ENCODE assay signal across 9 cellular contexts in the genomic region with DNA sequence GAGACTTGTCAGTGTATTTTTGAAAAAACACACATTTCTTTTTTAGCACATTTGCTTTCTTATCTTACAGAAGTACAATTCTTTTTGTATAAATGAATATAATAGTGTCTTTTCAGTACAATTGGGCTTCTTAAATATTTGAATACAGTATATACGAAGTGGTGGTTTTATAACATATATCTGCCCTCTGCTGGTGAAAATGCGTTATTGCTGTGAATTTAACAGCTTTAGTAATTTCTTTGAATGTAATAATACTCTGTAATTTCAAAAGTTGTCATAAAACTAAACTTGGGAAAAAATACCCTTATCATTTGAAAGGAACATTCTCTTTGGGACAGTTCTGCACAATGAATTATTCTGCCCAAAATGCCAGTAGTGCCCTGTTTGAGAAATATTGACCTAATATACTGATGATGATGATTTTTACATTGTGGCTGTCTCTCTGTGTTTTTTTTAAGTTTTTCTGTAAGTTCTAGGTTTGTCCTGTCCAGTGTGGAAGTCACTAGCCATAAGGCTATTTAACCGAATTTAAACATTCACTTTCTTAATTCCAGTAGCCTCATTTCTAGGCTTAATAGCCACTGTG. TPM values are rescaled to one million over a fixed set of nuclear protein-coding genes. Genes with fewer than 3 reads are reported as not detected.
DNase-seq lines count a peak whose midpoint lies in the region; ATAC-seq and TF ChIP-seq lines count a peak whose summit lies in the region.
"Had no signal": no experiment of that assay in that cellular context is flagged by ENCODE, and none has a peak within 500 bp of the region (broad histone marks: within the 10 kb centered on the region; RNA-seq: fewer than 3 reads in every experiment).

No MANE protein-coding gene starts in this region.

- no peak overlapping the region for H3K27ac Mint-ChIP-seq in osteocyte (ENCODE audit: unreplicated experiment)

- H3K27ac ChIP-seq in RWPE1 = no peak overlapping the region
- H3K27ac ChIP-seq: skin epidermis had no signal

- DNase-seq in G401 (ENCODE audit: low spot score) (peak; percentile 63), RWPE1 (ENCODE audit: low spot score) (peak; percentile 25), epithelial cell of proximal tubule (ENCODE audit: low read depth) (no peak), osteocyte (ENCODE audit: extremely low spot score, unreplicated experiment) (no peak)
- DNase-seq in activated naive CD4-positive, alpha-beta T cell treated with anti-CD3 and anti-CD28 coated beads, Interleukin-2, amount 50 U/mL, for 16 hours = no peak

- no peak overlapping the region for H3K4me3 ChIP-seq in epithelial cell of proximal tubule (ENCODE audit: low read depth, low read length)
- H3K4me3 ChIP-seq: skin epidermis had no signal

- no peaks in the 10 kb centered on the region for H3K27me3 Mint-ChIP-seq in osteocyte (ENCODE audit: unreplicated experiment)

- CTCF ChIA-PET in RWPE1 (lab: Yijun Ruan, JAX) = interaction anchor here (0.6 to 2.0 kb wide), 14 partner anchors 10 to 1293 kb away, joined by 3 to 7 read pairs (median 3); partner anchors contain the start of gene SMAP1

- TF ChIP-seq CTCF in RWPE1 (conservative IDR thresholded peaks at IDR 0.05; ENCODE audit: low read depth) = peak; percentile 80
- peak; percentile 56 for TF ChIP-seq CTCF in epithelial cell of proximal tubule (conservative IDR thresholded peaks at IDR 0.05; ENCODE audit: low read depth, low read length)
- peak; percentile 73 for TF ChIP-seq CTCF in osteocyte (IDR thresholded peaks at IDR 0.05)

- ATAC-seq in HG03565 (IDR thresholded peaks at IDR 0.05; ENCODE audit: unreplicated experiment) = peak; percentile 71
- no peak for ATAC-seq in GM21526 (IDR thresholded peaks at IDR 0.05; ENCODE audit: low FRiP score, unreplicated experiment)
- no peak for ATAC-seq in HG03469 (IDR thresholded peaks at IDR 0.05; ENCODE audit: unreplicated experiment)

- H3K4me3 Mint-ChIP-seq in osteocyte (ENCODE audit: unreplicated experiment) = no peak overlapping the region

- peaks cover 21% of the 10 kb centered on the region for H3K4me1 Mint-ChIP-seq in osteocyte (ENCODE audit: unreplicated experiment)

- in situ Hi-C loops in G401 (cut with HindIII; ENCODE audit: low sequenced_read_pairs) = no loop called here

- H3K36me3 Mint-ChIP-seq in osteocyte (ENCODE audit: unreplicated experiment) = peaks cover 5% of the 10 kb centered on the region

- POLR2A ChIA-PET in RWPE1 (lab: Yijun Ruan, JAX; ENCODE audit: low non-redundant PET) = interaction anchor here (0.6 kb wide), 1 partner anchor 10 kb away, joined by 3 read pairs; no protein-coding TSS in a partner anchor

- peaks cover 8% of the 10 kb centered on the region for H3K9me3 Mint-ChIP-seq in osteocyte (ENCODE audit: unreplicated experiment)

RNA-seq across cellular contexts. Expression of gene SMAP1, which starts 19.0 kb away (rescaled TPM):
- 34.7 and 46.7 TPM in 2 replicates for total RNA-seq in G401 (2014; rRNA removed; shearing (Covaris generic))
- total RNA-seq in epithelial cell of proximal tubule = 19.6 and 24.7 TPM in 2 replicates
- 27.2 and 28.0 TPM in 2 replicates for total RNA-seq in osteocyte

Comparison
In these comparisons a context has a peak if more than half of its experiments do, and no peak if none do; other contexts are left out.
1. DNase-seq: peak in G401 (single experiment) and RWPE1 (single experiment); none in epithelial cell of proximal tubule (single experiment), osteocyte (single experiment) and activated naive CD4-positive, alpha-beta T cell treated with anti-CD3 and anti-CD28 coated beads, Interleukin-2, amount 50 U/mL, for 16 hours (single experiment).
2. Peak in every context shown above with its lines, with median percentiles within 50 percentile points of each other: CTCF ChIP-seq.